Comparison of ENCODE assay signal across 10 cellular contexts in genomic region chr10:95406651-95407280, GRCh38.
A peak's percentile ranks its signal among the peaks of the same experiment; 100 is the strongest.
DNase-seq lines count a peak whose midpoint lies in the region; ATAC-seq, FAIRE-seq and TF ChIP-seq lines count a peak whose summit lies in the region.
"Had no signal": no experiment of that assay in that cellular context is flagged by ENCODE, and none has a peak within 500 bp of the region (broad histone marks: within the 10 kb centered on the region; RNA-seq: fewer than 3 reads in every experiment).

No MANE protein-coding gene starts in this region.

- H3K36me3 Mint-ChIP-seq in glutamatergic neuron (ENCODE audit: unreplicated experiment) = no peaks in the 10 kb centered on the region

- peaks cover 2% of the 10 kb centered on the region for H3K27me3 Mint-ChIP-seq in glutamatergic neuron (ENCODE audit: unreplicated experiment)

- no peaks in the 10 kb centered on the region for H3K36me3 ChIP-seq in K562 (ENCODE audit: control insufficient read depth, insufficient read depth, low read length)
- peaks cover 0 to 42% (median 3%) of the 10 kb centered on the region in 4 donors for H3K36me3 ChIP-seq in upper lobe of left lung

- H3K79me2 ChIP-seq in K562 (ENCODE audit: control insufficient read depth, insufficient read depth, low read length) = no peaks in the 10 kb centered on the region

- no peaks in the 10 kb centered on the region for H4K20me1 ChIP-seq in K562 (replicated peaks; ENCODE audit: control insufficient read depth, insufficient read depth, low read length)

- POLR2A ChIA-PET in K562 (lab: Yijun Ruan, JAX) = no interaction called here

- in situ Hi-C loops in K562 (cut with MboI) = no loop called here

- H3K27me3 ChIP-seq in K562 (ENCODE audit: control insufficient read depth in 2 of 2, insufficient read depth in 2 of 2, low read length in 2 of 2) (no peaks in the 10 kb centered on the region), upper lobe of left lung (no peaks in the 10 kb centered on the region)

- H3K4me1 Mint-ChIP-seq in glutamatergic neuron (ENCODE audit: low read depth, unreplicated experiment) = peaks cover 13% of the 10 kb centered on the region

- no peak overlapping the region; the same call in 1 of the 2 replicates for H3K4me2 ChIP-seq in K562 (ENCODE audit: insufficient read depth, low read length)

- H3K4me3 Mint-ChIP-seq in glutamatergic neuron (ENCODE audit: unreplicated experiment) = no peak overlapping the region
- H3K4me3 Mint-ChIP-seq: effector memory CD8-positive, alpha-beta T cell had no signal

- H3K27ac ChIP-seq in K562 (ENCODE audit: extremely low read depth, low read depth, low read length) = no peak overlapping the region
- H3K27ac ChIP-seq in upper lobe of left lung = peak overlapping the region in 2 of 4 donors; percentile 35 to 68
- H3K27ac ChIP-seq: HL-60 had no signal

- TF ChIP-seq RAD21 in K562 (CRISPR knock-in tag; conservative IDR thresholded peaks at IDR 0.05 in 1 of 2, IDR thresholded peaks at IDR 0.05 in 1 of 2) = no peak

- H3K9me3 Mint-ChIP-seq in glutamatergic neuron (ENCODE audit: unreplicated experiment) = peaks cover 5% of the 10 kb centered on the region
- H3K9me3 Mint-ChIP-seq: effector memory CD8-positive, alpha-beta T cell had no signal

- DNase-seq in NCI-H1105 treated with DMSO at 0.1 percent for 48 hours (lab: John Stamatoyannopoulos, UW) = peak; percentile 22
- peak in 1 of 4 experiments; percentile 40 for DNase-seq in K562 (ENCODE audit: extremely low read depth in 1 of 4, low spot score in 3 of 4)
- peak; percentile 76 for DNase-seq in kidney tubule cell (ENCODE audit: low spot score)
- peak in 1 of 2 donors; percentile 71 for DNase-seq in upper lobe of left lung
- no peak for DNase-seq in NCI-H1417 treated with DMSO at 0.1 percent for 48 hours (lab: John Stamatoyannopoulos, UW)
- no peak for DNase-seq in glutamatergic neuron
- DNase-seq: effector memory CD8-positive, alpha-beta T cell; mesenchymal stem cell had no signal

- no peaks in the 10 kb centered on the region for H3K9me1 ChIP-seq in K562 (ENCODE audit: control insufficient read depth, insufficient read depth, low read length)

- TF ChIP-seq CTCF in K562 (IDR thresholded peaks at IDR 0.05 in 2 of 3, conservative IDR thresholded peaks at IDR 0.05 in 1 of 3; ENCODE audit: insufficient read depth in 2 of 3, low read depth in 1 of 3, low read length in 3 of 3) = no peak
- TF ChIP-seq CTCF in upper lobe of left lung (IDR thresholded peaks at IDR 0.05) = no peak
- no peak for TF ChIP-seq CTCF in glutamatergic neuron (IDR thresholded peaks at IDR 0.05; ENCODE audit: partially characterized antibody, unreplicated experiment)

- 23% methylated on average over 11 of the region's 11 CpGs for WGBS in K562 (ENCODE audit: insufficient coverage, low coverage, missing lambda C conversion rate)
- 53 to 67% methylated on average over 8 to 11 of the region's 11 CpGs for WGBS in upper lobe of left lung, 2 donors

- H3K9ac ChIP-seq in K562 (ENCODE audit: insufficient read depth in 1 of 2, low read depth in 2 of 2, low read length in 2 of 2) = peak overlapping the region in 1 of 2 experiments; percentile 68; a peak in 2 of 4 replicates

- H3K27ac Mint-ChIP-seq in glutamatergic neuron (ENCODE audit: unreplicated experiment) = no peak overlapping the region
- H3K27ac Mint-ChIP-seq: effector memory CD8-positive, alpha-beta T cell had no signal

- BruUV-seq in K562 (replicated peaks; lab: Mats Ljungman, UMichigan) = no TSS peak

- no peak overlapping the region for H2AFZ ChIP-seq in K562 (ENCODE audit: low read depth, low read length)

- CTCF ChIA-PET in K562 (lab: Yijun Ruan, JAX; ENCODE audit: low intra/inter-chr PET ratio) = no interaction called here

- TF ChIP-seq POLR2A in K562 (conservative IDR thresholded peaks at IDR 0.05) (no peak), upper lobe of left lung (IDR thresholded peaks at IDR 0.05) (no peak)

- H3K9me3 ChIP-seq in K562 (replicated peaks; ENCODE audit: control insufficient read depth, insufficient read depth, low read depth, low read length) = no peaks in the 10 kb centered on the region
- no peaks in the 10 kb centered on the region for H3K9me3 ChIP-seq in upper lobe of left lung

- no peak for TF ChIP-seq EP300 in K562 (IDR thresholded peaks at IDR 0.05; ENCODE audit: low read length)
- TF ChIP-seq EP300 in upper lobe of left lung (IDR thresholded peaks at IDR 0.05) = peak in 2 of 4 donors; percentile 41 to 63

- peaks cover 0 to 11% of the 10 kb centered on the region in 2 experiments; a peak in 3 of 5 replicates for H3K4me1 ChIP-seq in K562 (replicated peaks in 1 of 2; ENCODE audit: control insufficient read depth in 2 of 2, insufficient read depth in 2 of 2, low read length in 2 of 2)
- H3K4me1 ChIP-seq in upper lobe of left lung = peaks cover 21 to 38% (median 29%) of the 10 kb centered on the region in 4 donors

- ATAC-seq in K562 (peak; percentile 51), upper lobe of left lung (ENCODE audit: low FRiP score in 2 of 2) (peak; percentile 9 to 51), GM19023 (IDR thresholded peaks at IDR 0.05; ENCODE audit: unreplicated experiment) (no peak)
- ATAC-seq: effector memory CD8-positive, alpha-beta T cell had no signal

- FAIRE-seq in K562 (lab: Jason Lieb, UNC) = no peak

- intact Hi-C loops in K562 (cut with micrococcal nuclease) = no loop called here

- H3K4me3 ChIP-seq in K562 = no peak overlapping the region
- no peak overlapping the region for H3K4me3 ChIP-seq in upper lobe of left lung

TF ChIP-seq in K562, 482 proteins besides CTCF, POLR2A, EP300 and RAD21:
- no peak for TF ChIP-seq SP2 (IDR thresholded peaks at IDR 0.05; ENCODE audit: extremely low read depth, low read depth, low read length, poor library complexity, severe bottlenecking)
- TF ChIP-seq MEF2D (tag; conservative IDR thresholded peaks at IDR 0.05; ENCODE audit: low read depth) = peak; percentile 89
- TF ChIP-seq TCF3 (CRISPR knock-in tag; IDR thresholded peaks at IDR 0.05) = 0 out of 2 replicates have a peak, but pooled peaks have one; percentile 16
- peak; percentile 30; the same call in 1 of the 2 replicates for TF ChIP-seq CBFA2T3 (IDR thresholded peaks at IDR 0.05)
- TF ChIP-seq NFIC (IDR thresholded peaks at IDR 0.05) = peak; percentile 64
- 0 out of 2 replicates have a peak, but pooled peaks have one; percentile 25 for TF ChIP-seq ARID1B (IDR thresholded peaks at IDR 0.05)
- no peak for TF ChIP-seq BCLAF1 (IDR thresholded peaks at IDR 0.05; ENCODE audit: borderline replicate concordance in 1 of 2, control insufficient read depth in 1 of 2, low read depth in 2 of 2, low read length in 1 of 2)
- no peak for TF ChIP-seq MLX (CRISPR knock-in tag; conservative IDR thresholded peaks at IDR 0.05)

Comparison
In these comparisons a context has a peak if more than half of its experiments do, and no peak if none do; other contexts are left out.
1. DNase-seq: peak in NCI-H1105 treated with DMSO at 0.1 percent for 48 hours (single experiment) and kidney tubule cell (single experiment); none in NCI-H1417 treated with DMSO at 0.1 percent for 48 hours (single experiment) and glutamatergic neuron (single experiment).